Comparison of ENCODE assay signal across 1 cellular context in the genomic region with DNA sequence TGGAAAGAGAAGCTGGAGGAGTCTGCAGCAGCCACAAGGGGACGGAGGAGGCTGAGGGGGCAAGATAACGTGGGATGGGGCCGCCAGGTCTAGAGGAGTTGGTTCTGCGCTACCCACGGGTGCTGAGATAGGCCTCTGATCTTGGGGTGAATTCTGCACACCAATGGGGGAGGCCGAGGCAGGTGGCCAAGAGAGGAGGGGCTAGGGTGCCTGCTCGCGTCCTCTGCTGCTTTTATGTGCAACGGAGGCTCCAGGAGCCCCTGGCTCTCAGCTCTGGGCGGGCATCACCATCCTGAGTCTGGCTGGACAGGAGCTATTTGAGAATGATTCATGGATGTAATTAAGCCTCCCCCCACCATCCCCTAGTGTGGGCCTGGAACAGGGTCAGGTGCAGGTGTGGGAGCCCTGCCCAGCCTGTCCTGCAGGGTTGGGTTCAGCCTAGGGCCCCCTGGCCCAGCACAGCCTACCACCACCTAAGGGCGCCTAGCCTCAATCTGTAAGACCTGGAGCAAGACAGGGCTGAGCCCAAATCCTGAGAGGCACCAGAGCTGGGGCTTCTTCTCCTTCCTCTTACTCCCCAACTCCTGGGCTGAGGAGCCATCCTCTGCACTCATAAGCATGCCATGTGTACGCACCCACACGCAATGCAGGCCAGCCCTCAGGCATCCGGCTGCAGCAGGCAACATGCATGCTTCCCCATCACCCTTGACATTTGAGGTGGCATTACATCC.
TF ChIP-seq lines count a peak whose summit lies in the region.

No MANE protein-coding gene starts in this region.

TF ChIP-seq in SK-N-SH, 30 proteins besides CTCF, POLR2A, EP300 and RAD21:
- no peak; the same call in 1 of the 2 replicates for TF ChIP-seq MXI1 (IDR thresholded peaks at IDR 0.05; ENCODE audit: low read depth, low read length)
- no peak for TF ChIP-seq EZH2phosphoT487 (IDR thresholded peaks at IDR 0.05; ENCODE audit: borderline replicate concordance, low read depth)
- TF ChIP-seq SMC3 (IDR thresholded peaks at IDR 0.05; ENCODE audit: low read depth, low read length), result no peak
- no peak for TF ChIP-seq RXRA (IDR thresholded peaks at IDR 0.05; ENCODE audit: borderline replicate concordance, low read depth)
- TF ChIP-seq ELF1 (IDR thresholded peaks at IDR 0.05), result no peak
- TF ChIP-seq JUND (IDR thresholded peaks at IDR 0.05), result no peak
- no peak for TF ChIP-seq GATA2 (CRISPR knock-in tag; IDR thresholded peaks at IDR 0.05)
- TF ChIP-seq FOSL2 (IDR thresholded peaks at IDR 0.05; ENCODE audit: borderline replicate concordance, low read depth), result no peak
- TF ChIP-seq, protein P1, sequence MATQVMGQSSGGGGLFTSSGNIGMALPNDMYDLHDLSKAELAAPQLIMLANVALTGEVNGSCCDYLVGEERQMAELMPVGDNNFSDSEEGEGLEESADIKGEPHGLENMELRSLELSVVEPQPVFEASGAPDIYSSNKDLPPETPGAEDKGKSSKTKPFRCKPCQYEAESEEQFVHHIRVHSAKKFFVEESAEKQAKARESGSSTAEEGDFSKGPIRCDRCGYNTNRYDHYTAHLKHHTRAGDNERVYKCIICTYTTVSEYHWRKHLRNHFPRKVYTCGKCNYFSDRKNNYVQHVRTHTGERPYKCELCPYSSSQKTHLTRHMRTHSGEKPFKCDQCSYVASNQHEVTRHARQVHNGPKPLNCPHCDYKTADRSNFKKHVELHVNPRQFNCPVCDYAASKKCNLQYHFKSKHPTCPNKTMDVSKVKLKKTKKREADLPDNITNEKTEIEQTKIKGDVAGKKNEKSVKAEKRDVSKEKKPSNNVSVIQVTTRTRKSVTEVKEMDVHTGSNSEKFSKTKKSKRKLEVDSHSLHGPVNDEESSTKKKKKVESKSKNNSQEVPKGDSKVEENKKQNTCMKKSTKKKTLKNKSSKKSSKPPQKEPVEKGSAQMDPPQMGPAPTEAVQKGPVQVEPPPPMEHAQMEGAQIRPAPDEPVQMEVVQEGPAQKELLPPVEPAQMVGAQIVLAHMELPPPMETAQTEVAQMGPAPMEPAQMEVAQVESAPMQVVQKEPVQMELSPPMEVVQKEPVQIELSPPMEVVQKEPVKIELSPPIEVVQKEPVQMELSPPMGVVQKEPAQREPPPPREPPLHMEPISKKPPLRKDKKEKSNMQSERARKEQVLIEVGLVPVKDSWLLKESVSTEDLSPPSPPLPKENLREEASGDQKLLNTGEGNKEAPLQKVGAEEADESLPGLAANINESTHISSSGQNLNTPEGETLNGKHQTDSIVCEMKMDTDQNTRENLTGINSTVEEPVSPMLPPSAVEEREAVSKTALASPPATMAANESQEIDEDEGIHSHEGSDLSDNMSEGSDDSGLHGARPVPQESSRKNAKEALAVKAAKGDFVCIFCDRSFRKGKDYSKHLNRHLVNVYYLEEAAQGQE (IDR thresholded peaks at IDR 0.05; ENCODE audit: low read depth, low read length), result no peak
- TF ChIP-seq, protein P2, sequence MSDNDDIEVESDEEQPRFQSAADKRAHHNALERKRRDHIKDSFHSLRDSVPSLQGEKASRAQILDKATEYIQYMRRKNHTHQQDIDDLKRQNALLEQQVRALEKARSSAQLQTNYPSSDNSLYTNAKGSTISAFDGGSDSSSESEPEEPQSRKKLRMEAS (IDR thresholded peaks at IDR 0.05; ENCODE audit: low read depth), result no peak
